18 cellular contexts compared by ENCODE assay signal in the genomic region with DNA sequence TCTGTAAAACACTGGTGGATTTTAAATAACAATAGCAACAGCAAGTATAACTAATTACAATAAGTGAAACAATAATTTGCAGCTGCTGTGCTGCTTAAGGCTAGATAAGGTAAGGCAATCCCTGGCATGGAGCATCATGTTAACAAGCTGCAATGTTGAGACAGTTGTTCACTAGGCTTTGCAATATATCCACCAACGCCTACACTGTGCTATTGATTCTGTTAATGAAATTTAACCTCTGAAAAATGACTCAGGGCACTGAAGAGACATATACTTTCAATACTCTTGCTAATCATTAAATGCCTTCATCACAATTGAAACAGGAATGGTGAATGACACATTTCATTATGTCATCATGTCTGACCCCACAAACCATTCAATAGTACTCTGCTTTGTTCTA.
A peak's percentile ranks its signal among the peaks of the same experiment; 100 is the strongest.
DNase-seq lines count a peak whose midpoint lies in the region; ATAC-seq and TF ChIP-seq lines count a peak whose summit lies in the region.
"Had no signal": no experiment of that assay in that cellular context is flagged by ENCODE, and none has a peak within 500 bp of the region (broad histone marks: within the 10 kb centered on the region; RNA-seq: fewer than 3 reads in every experiment).

No MANE protein-coding gene starts in this region.

- TF ChIP-seq CTCF in glutamatergic neuron (IDR thresholded peaks at IDR 0.05; ENCODE audit: partially characterized antibody, unreplicated experiment) = no peak

- POLR2A ChIA-PET in activated CD4-positive, alpha-beta T cell treated with anti-CD3 and anti-CD28 coated beads for 36 hours (lab: Charles Lee) = no interaction called here

- ATAC-seq in left ventricle myocardium superior (peak; percentile 39), HG02938 (IDR thresholded peaks at IDR 0.05; ENCODE audit: unreplicated experiment) (peak; percentile 60), HG02642 (IDR thresholded peaks at IDR 0.05; ENCODE audit: poor library complexity, unreplicated experiment) (no peak)
- ATAC-seq in activated T-helper 17 cell treated with anti-CD3 and anti-CD28 coated beads, Interleukin-2, amount 50 U/mL, for 72 hours (replicated peaks) = peak; percentile 11
- no peak for ATAC-seq in activated CD4-positive, alpha-beta T cell treated with anti-CD3 and anti-CD28 coated beads for 36 hours

- no peak for DNase-seq in left ventricle myocardium superior
- DNase-seq in cardiac septum (ENCODE audit: low spot score) = no peak
- DNase-seq in T-helper 2 cell treated with Interferon-gamma antibody and Interleukin-4, amounts not matched to agents 5 μg/mL and 100 μg/mL, for 36 hours (ENCODE audit: low spot score) = no peak
- DNase-seq in glutamatergic neuron = no peak
- DNase-seq in activated CD4-positive, alpha-beta T cell treated with anti-CD3 and anti-CD28 coated beads for 36 hours = no peak
- DNase-seq: BE2C; CD4-positive, alpha-beta T cell; DMS79; NCI-H187; NCI-H345; NCI-H526 treated with DMSO at 0.1 percent for 48 hours; NK-92 treated with Interleukin-12 subunit alpha and Interleukin-12 subunit beta, amount 100 ng/mL, for 24 hours; OCI-M1; SHP77 treated with DMSO at 0.1 percent for 48 hours; T-helper 2 cell had no signal

- H3K27me3 Mint-ChIP-seq in activated T-helper 17 cell treated with anti-CD3 and anti-CD28 coated beads, Interleukin-2, amount 50 U/mL, for 72 hours = peaks cover 26% of the 10 kb centered on the region
- peaks cover 20% of the 10 kb centered on the region for H3K27me3 Mint-ChIP-seq in T-helper 2 cell treated with Interferon-gamma antibody and Interleukin-4, amounts not matched to agents 5 μg/mL and 100 μg/mL, for 36 hours (ENCODE audit: low read depth)
- no peaks in the 10 kb centered on the region for H3K27me3 Mint-ChIP-seq in glutamatergic neuron (ENCODE audit: unreplicated experiment)
- H3K27me3 Mint-ChIP-seq in activated CD4-positive, alpha-beta T cell treated with anti-CD3 and anti-CD28 coated beads for 36 hours = peaks cover 14% of the 10 kb centered on the region

- intact Hi-C loops in left ventricle myocardium superior (cut with micrococcal nuclease) = no loop called here
- intact Hi-C loops in cardiac septum (cut with DNase I) = loop anchor here (10.0 kb wide), 1 partner anchor 119 kb away; no protein-coding TSS in a partner anchor
- intact Hi-C loops in activated CD4-positive, alpha-beta T cell treated with anti-CD3 and anti-CD28 coated beads for 36 hours (cut with DNase I, micrococcal nuclease) = no loop called here

- CTCF ChIA-PET in activated CD4-positive, alpha-beta T cell treated with anti-CD3 and anti-CD28 coated beads for 36 hours (lab: Charles Lee) = interaction anchor here (0.8 kb wide), 1 partner anchor 100 kb away, joined by 3 read pairs; no protein-coding TSS in a partner anchor

- H3K27ac Mint-ChIP-seq in activated T-helper 17 cell treated with anti-CD3 and anti-CD28 coated beads, Interleukin-2, amount 50 U/mL, for 72 hours = no peak overlapping the region
- no peak overlapping the region for H3K27ac Mint-ChIP-seq in T-helper 2 cell treated with Interferon-gamma antibody and Interleukin-4, amounts not matched to agents 5 μg/mL and 100 μg/mL, for 36 hours
- H3K27ac Mint-ChIP-seq in glutamatergic neuron (ENCODE audit: unreplicated experiment) = no peak overlapping the region
- H3K27ac Mint-ChIP-seq in activated CD4-positive, alpha-beta T cell treated with anti-CD3 and anti-CD28 coated beads for 36 hours = no peak overlapping the region
- H3K27ac Mint-ChIP-seq: CD4-positive, alpha-beta T cell had no signal

- no peaks in the 10 kb centered on the region for H3K36me3 Mint-ChIP-seq in activated T-helper 17 cell treated with anti-CD3 and anti-CD28 coated beads, Interleukin-2, amount 50 U/mL, for 72 hours (ENCODE audit: low read depth)
- H3K36me3 Mint-ChIP-seq in T-helper 2 cell treated with Interferon-gamma antibody and Interleukin-4, amounts not matched to agents 5 μg/mL and 100 μg/mL, for 36 hours (ENCODE audit: low read depth) = no peaks in the 10 kb centered on the region
- H3K36me3 Mint-ChIP-seq in glutamatergic neuron (ENCODE audit: unreplicated experiment) = no peaks in the 10 kb centered on the region
- no peaks in the 10 kb centered on the region for H3K36me3 Mint-ChIP-seq in activated CD4-positive, alpha-beta T cell treated with anti-CD3 and anti-CD28 coated beads for 36 hours (ENCODE audit: low read depth)

- no peaks in the 10 kb centered on the region for H3K4me1 Mint-ChIP-seq in activated T-helper 17 cell treated with anti-CD3 and anti-CD28 coated beads, Interleukin-2, amount 50 U/mL, for 72 hours
- no peaks in the 10 kb centered on the region for H3K4me1 Mint-ChIP-seq in T-helper 2 cell treated with Interferon-gamma antibody and Interleukin-4, amounts not matched to agents 5 μg/mL and 100 μg/mL, for 36 hours (ENCODE audit: low read depth)
- peaks cover 22% of the 10 kb centered on the region for H3K4me1 Mint-ChIP-seq in glutamatergic neuron (ENCODE audit: low read depth, unreplicated experiment)
- no peaks in the 10 kb centered on the region for H3K4me1 Mint-ChIP-seq in activated CD4-positive, alpha-beta T cell treated with anti-CD3 and anti-CD28 coated beads for 36 hours

- H3K4me3 Mint-ChIP-seq in activated T-helper 17 cell treated with anti-CD3 and anti-CD28 coated beads, Interleukin-2, amount 50 U/mL, for 72 hours = no peak overlapping the region
- no peak overlapping the region for H3K4me3 Mint-ChIP-seq in T-helper 2 cell treated with Interferon-gamma antibody and Interleukin-4, amounts not matched to agents 5 μg/mL and 100 μg/mL, for 36 hours
- H3K4me3 Mint-ChIP-seq in glutamatergic neuron (ENCODE audit: unreplicated experiment) = no peak overlapping the region
- no peak overlapping the region for H3K4me3 Mint-ChIP-seq in activated CD4-positive, alpha-beta T cell treated with anti-CD3 and anti-CD28 coated beads for 36 hours
- H3K4me3 Mint-ChIP-seq: CD4-positive, alpha-beta T cell had no signal

- H3K9me3 Mint-ChIP-seq in activated T-helper 17 cell treated with anti-CD3 and anti-CD28 coated beads, Interleukin-2, amount 50 U/mL, for 72 hours = no peaks in the 10 kb centered on the region
- H3K9me3 Mint-ChIP-seq in T-helper 2 cell treated with Interferon-gamma antibody and Interleukin-4, amounts not matched to agents 5 μg/mL and 100 μg/mL, for 36 hours = no peaks in the 10 kb centered on the region
- H3K9me3 Mint-ChIP-seq in glutamatergic neuron (ENCODE audit: unreplicated experiment) = peaks cover 2% of the 10 kb centered on the region
- H3K9me3 Mint-ChIP-seq in activated CD4-positive, alpha-beta T cell treated with anti-CD3 and anti-CD28 coated beads for 36 hours (ENCODE audit: low read depth) = no peaks in the 10 kb centered on the region
- H3K9me3 Mint-ChIP-seq: CD4-positive, alpha-beta T cell had no signal

Comparison
In these comparisons a context has a peak if more than half of its experiments do, and no peak if none do; other contexts are left out.
1. ATAC-seq: peak in left ventricle myocardium superior (single experiment), HG02938 (single experiment) and activated T-helper 17 cell treated with anti-CD3 and anti-CD28 coated beads, Interleukin-2, amount 50 U/mL, for 72 hours (single experiment); none in HG02642 (single experiment) and activated CD4-positive, alpha-beta T cell treated with anti-CD3 and anti-CD28 coated beads for 36 hours (single experiment).